In genomic region chr2:197273485-197273884, GRCh38 we compare ENCODE assay signal across 10 cellular contexts. TPM values are rescaled to one million over a fixed set of nuclear protein-coding genes. Genes with fewer than 3 reads are reported as not detected.
DNase-seq lines count a peak whose midpoint lies in the region; ATAC-seq and TF ChIP-seq lines count a peak whose summit lies in the region.
"Had no signal": no experiment of that assay in that cellular context is flagged by ENCODE, and none has a peak within 500 bp of the region (broad histone marks: within the 10 kb centered on the region; RNA-seq: fewer than 3 reads in every experiment).

No MANE protein-coding gene starts in this region.

- no peaks in the 10 kb centered on the region for H3K4me1 ChIP-seq in thyroid gland

- TF ChIP-seq CTCF in glutamatergic neuron (IDR thresholded peaks at IDR 0.05; ENCODE audit: partially characterized antibody, unreplicated experiment) = no peak
- no peak for TF ChIP-seq CTCF in thyroid gland (IDR thresholded peaks at IDR 0.05)
- no peak for TF ChIP-seq CTCF in HFFc6 (IDR thresholded peaks at IDR 0.05)
- TF ChIP-seq CTCF in GM20000 (IDR thresholded peaks at IDR 0.05; ENCODE audit: extremely low read depth, missing control alignments) = no peak

- H3K27me3 Mint-ChIP-seq in glutamatergic neuron (ENCODE audit: unreplicated experiment) = no peaks in the 10 kb centered on the region
- H3K27me3 Mint-ChIP-seq in HFFc6 (ENCODE audit: insufficient read depth) = peaks cover 3% of the 10 kb centered on the region; the same call in 1 of the 2 replicates

- peak overlapping the region in 1 of 3 donors; percentile 11 for H3K27ac ChIP-seq in thyroid gland
- H3K27ac ChIP-seq: suprapubic skin had no signal

- H3K9me3 Mint-ChIP-seq in glutamatergic neuron (ENCODE audit: unreplicated experiment) (peaks cover 2% of the 10 kb centered on the region), HFFc6 (no peaks in the 10 kb centered on the region)
- H3K9me3 Mint-ChIP-seq: mesothelial cell of epicardium had no signal

- H3K4me3 Mint-ChIP-seq in glutamatergic neuron (ENCODE audit: unreplicated experiment) (no peak overlapping the region), HFFc6 (no peak overlapping the region)
- H3K4me3 Mint-ChIP-seq: mesothelial cell of epicardium had no signal

- peak; percentile 27 to 54 for ATAC-seq in left cardiac atrium
- ATAC-seq in Right ventricle myocardium inferior = no peak

- intact Hi-C loops in left cardiac atrium (cut with DNase I) (no loop called here), Right ventricle myocardium inferior (cut with DNase I) (no loop called here), thyroid gland (cut with DNase I) (no loop called here)

- peak; percentile 37 for DNase-seq in left cardiac atrium
- DNase-seq in Right ventricle myocardium inferior (ENCODE audit: missing footprints) = no peak
- DNase-seq in NCI-H226 = peak; percentile 16
- peak; percentile 22 for DNase-seq in glutamatergic neuron
- DNase-seq in thyroid gland = peak; percentile 17 to 68
- no peak for DNase-seq in NAMALWA (ENCODE audit: low spot score)
- DNase-seq in HFFc6 = no peak
- no peak for DNase-seq in GM20000 (ENCODE audit: low spot score)

- H3K9me3 ChIP-seq in thyroid gland = no peaks in the 10 kb centered on the region
- H3K9me3 ChIP-seq: suprapubic skin had no signal

- no peaks in the 10 kb centered on the region for H3K36me3 ChIP-seq in thyroid gland
- H3K36me3 ChIP-seq: suprapubic skin had no signal

- H3K36me3 Mint-ChIP-seq in glutamatergic neuron (ENCODE audit: unreplicated experiment) (no peaks in the 10 kb centered on the region), HFFc6 (ENCODE audit: low read depth) (no peaks in the 10 kb centered on the region)
- H3K36me3 Mint-ChIP-seq: mesothelial cell of epicardium had no signal

- WGBS in thyroid gland, 2 donors = 54 to 65% methylated on average over 4 of the region's 4 CpGs

- TF ChIP-seq POLR2A in thyroid gland (IDR thresholded peaks at IDR 0.05) = no peak

- H3K4me3 ChIP-seq in thyroid gland (replicated peaks in 1 of 3) = no peak overlapping the region
- H3K4me3 ChIP-seq: suprapubic skin had no signal

- H3K27ac Mint-ChIP-seq in glutamatergic neuron (ENCODE audit: unreplicated experiment) = no peak overlapping the region
- no peak overlapping the region for H3K27ac Mint-ChIP-seq in HFFc6
- H3K27ac Mint-ChIP-seq: mesothelial cell of epicardium had no signal

- H3K27me3 ChIP-seq in thyroid gland = no peaks in the 10 kb centered on the region
- H3K27me3 ChIP-seq: suprapubic skin had no signal

- H3K4me1 Mint-ChIP-seq in glutamatergic neuron (ENCODE audit: low read depth, unreplicated experiment) (peaks cover 22% of the 10 kb centered on the region), HFFc6 (ENCODE audit: low read depth) (peaks cover 14% of the 10 kb centered on the region)

RNA-seq across cellular contexts. Expression of gene ANKRD44, which starts 37.1 kb away (rescaled TPM):
- total RNA-seq in left cardiac atrium (10 to 100 TPM; 10.2 to 16.8 TPM), Right ventricle myocardium inferior (10.5 TPM), glutamatergic neuron (ENCODE audit: unreplicated experiment) (12.0 TPM), thyroid gland (10 to 100 TPM; 11.0 to 25.8 (median 23.9) TPM)
- total RNA-seq in HFFc6 (2021; fragmentation: NEBNext Ultra II Directional; extraction: Animal tissue kit (Norgen Biotek cat#: 25700)) = 1 to 10 TPM; 3.8 to 5.7 (median 4.7) TPM

Comparison
In these comparisons a context has a peak if more than half of its experiments do, and no peak if none do; other contexts are left out.
1. DNase-seq: peak in left cardiac atrium (single experiment), NCI-H226 (single experiment), glutamatergic neuron (single experiment) and thyroid gland (2 of 2); none in Right ventricle myocardium inferior (single experiment), NAMALWA (single experiment), HFFc6 (single experiment) and GM20000 (single experiment).